24 cellular contexts compared by ENCODE assay signal in genomic region chr3:143510601-143511000, GRCh38.
"Had no signal": no experiment of that assay in that cellular context is flagged by ENCODE, and none has a peak within 500 bp of the region (broad histone marks: within the 10 kb centered on the region; RNA-seq: fewer than 3 reads in every experiment).

No MANE protein-coding gene starts in this region.

- DNase-seq: islet precursor cell; left ventricle myocardium inferior; naive thymus-derived CD8-positive, alpha-beta T cell; occipital lobe; psoas muscle; right lobe of liver; stimulated activated CD4-positive, alpha-beta T cell treated with anti-CD3 and anti-CD28 coated beads, Interleukin-1b, Interleukin-23, amount 100 ng/mL, for 48 hours; stimulated activated CD4-positive, alpha-beta T cell treated with anti-CD3 and anti-CD28 coated beads, Interleukin-2, amount 100 ng/mL, for 48 hours; stimulated activated CD4-positive, alpha-beta T cell treated with anti-CD3 and anti-CD28 coated beads, Interleukin-4, amount 100 ng/mL, for 4 hours; stimulated activated CD8-positive, alpha-beta memory T cell treated with anti-CD3 and anti-CD28 coated beads, Interleukin-4, amount 100 ng/mL, for 48 hours; stimulated activated naive CD4-positive, alpha-beta T cell treated with Interleukin-2 at 50 U/mL for 16 hours; stimulated activated naive CD8-positive, alpha-beta T cell treated with anti-CD3 and anti-CD28 coated beads, Interleukin-15, amount 100 ng/mL, for 72 hours; substantia nigra; uterus had no signal

- ATAC-seq: naive thymus-derived CD8-positive, alpha-beta T cell; psoas muscle; right lobe of liver; stimulated activated memory B cell treated with anti-CD40 and anti-IgM and Interleukin-4, amounts not matched to agents 10 μg/mL and 1 μg/mL and 100 μg/mL, for 72 hours; stimulated activated naive CD8-positive, alpha-beta T cell treated with anti-CD3 and anti-CD28 coated beads, Interleukin-15, amount 100 ng/mL, for 72 hours had no signal

- H3K27me3 ChIP-seq: right atrium auricular region, right lobe of liver, tibial nerve, uterus had no signal

- H3K27ac Mint-ChIP-seq: memory B cell; naive thymus-derived CD8-positive, alpha-beta T cell; stimulated activated memory B cell treated with anti-CD40 and anti-IgM and Interleukin-4, amounts not matched to agents 10 μg/mL and 1 μg/mL and 100 μg/mL, for 72 hours; stimulated activated naive CD8-positive, alpha-beta T cell treated with anti-CD3 and anti-CD28 coated beads, Interleukin-15, amount 100 ng/mL, for 72 hours; type B pancreatic cell had no signal

- H3K9me3 ChIP-seq: left ventricle myocardium inferior, psoas muscle, right atrium auricular region, right lobe of liver, tibial nerve, uterus had no signal

- H2AFZ ChIP-seq: parathyroid adenoma had no signal

- H3K4me3 Mint-ChIP-seq: memory B cell; naive thymus-derived CD8-positive, alpha-beta T cell; nephron; neural crest cell; stimulated activated memory B cell treated with anti-CD40 and anti-IgM and Interleukin-4, amounts not matched to agents 10 μg/mL and 1 μg/mL and 100 μg/mL, for 72 hours; stimulated activated naive CD8-positive, alpha-beta T cell treated with anti-CD3 and anti-CD28 coated beads, Interleukin-15, amount 100 ng/mL, for 72 hours; type B pancreatic cell had no signal

- H3K4me2 ChIP-seq: smooth muscle cell had no signal

- H3K36me3 ChIP-seq: left ventricle myocardium inferior, right atrium auricular region, right lobe of liver, tibial nerve, uterus had no signal

- H3K4me1 ChIP-seq: left ventricle myocardium inferior, parathyroid adenoma, psoas muscle, right atrium auricular region, right lobe of liver had no signal

- H3K27ac ChIP-seq: left ventricle myocardium inferior, parathyroid adenoma, psoas muscle, right atrium auricular region, right lobe of liver, tibial nerve, uterus had no signal

- H3K27me3 Mint-ChIP-seq: memory B cell; naive thymus-derived CD8-positive, alpha-beta T cell; stimulated activated memory B cell treated with anti-CD40 and anti-IgM and Interleukin-4, amounts not matched to agents 10 μg/mL and 1 μg/mL and 100 μg/mL, for 72 hours; stimulated activated naive CD8-positive, alpha-beta T cell treated with anti-CD3 and anti-CD28 coated beads, Interleukin-15, amount 100 ng/mL, for 72 hours; type B pancreatic cell had no signal

- H3K36me3 Mint-ChIP-seq: memory B cell; stimulated activated memory B cell treated with anti-CD40 and anti-IgM and Interleukin-4, amounts not matched to agents 10 μg/mL and 1 μg/mL and 100 μg/mL, for 72 hours; type B pancreatic cell had no signal

- H3K9ac ChIP-seq: parathyroid adenoma had no signal

- H3K9me3 Mint-ChIP-seq: memory B cell; naive thymus-derived CD8-positive, alpha-beta T cell; nephron; neural crest cell; stimulated activated memory B cell treated with anti-CD40 and anti-IgM and Interleukin-4, amounts not matched to agents 10 μg/mL and 1 μg/mL and 100 μg/mL, for 72 hours; stimulated activated naive CD8-positive, alpha-beta T cell treated with anti-CD3 and anti-CD28 coated beads, Interleukin-15, amount 100 ng/mL, for 72 hours; type B pancreatic cell had no signal

- H3K4me1 Mint-ChIP-seq: memory B cell; neural crest cell; stimulated activated memory B cell treated with anti-CD40 and anti-IgM and Interleukin-4, amounts not matched to agents 10 μg/mL and 1 μg/mL and 100 μg/mL, for 72 hours had no signal

- H3K4me3 ChIP-seq: left ventricle myocardium inferior, lung, psoas muscle, right atrium auricular region, right lobe of liver, smooth muscle cell, tibial nerve, uterus had no signal
